Comparison of ENCODE assay signal across 17 cellular contexts in genomic region chr2:205170399-205170798, GRCh38.
"Had no signal": no experiment of that assay in that cellular context is flagged by ENCODE, and none has a peak within 500 bp of the region (broad histone marks: within the 10 kb centered on the region; RNA-seq: fewer than 3 reads in every experiment).

No MANE protein-coding gene starts in this region.

- H3K36me3 ChIP-seq: adrenal gland, esophagus muscularis mucosa, right atrium auricular region, suprapubic skin had no signal

- H3K4me3 ChIP-seq: adrenal gland, esophagus muscularis mucosa, right atrium auricular region, suprapubic skin had no signal

- H3K27ac ChIP-seq: adrenal gland, esophagus muscularis mucosa, right atrium auricular region, suprapubic skin had no signal

- H3K27me3 Mint-ChIP-seq: activated T-helper 17 cell treated with anti-CD3 and anti-CD28 coated beads, Interleukin-2, amount 50 U/mL, for 72 hours; natural killer cell treated with Interleukin-12 subunit alpha and Interleukin-12 subunit beta and Interleukin-15 and Interleukin-18, amount 100 ng/mL, for 72 hours; progenitor cell of endocrine pancreas; type B pancreatic cell had no signal

- H3K27me3 ChIP-seq: adrenal gland, esophagus muscularis mucosa, right atrium auricular region, suprapubic skin had no signal

- ATAC-seq: activated CD4-positive, CD25-positive, alpha-beta regulatory T cell treated with anti-CD3 and anti-CD28 coated beads, Interleukin-2, amount 50 U/mL, for 24 hours; activated T-helper 17 cell treated with anti-CD3 and anti-CD28 coated beads, Interleukin-2, amount 50 U/mL, for 72 hours; natural killer cell treated with Interleukin-12 subunit alpha and Interleukin-12 subunit beta and Interleukin-15 and Interleukin-18, amount 100 ng/mL, for 72 hours; stimulated activated naive CD8-positive, alpha-beta T cell treated with anti-CD3 and anti-CD28 coated beads, Interleukin-15, Interleukin-2, amounts not matched to agents 100 U/mL and 50 U/mL, for 24 hours had no signal

- H3K4me3 Mint-ChIP-seq: activated T-helper 17 cell treated with anti-CD3 and anti-CD28 coated beads, Interleukin-2, amount 50 U/mL, for 72 hours; natural killer cell treated with Interleukin-12 subunit alpha and Interleukin-12 subunit beta and Interleukin-15 and Interleukin-18, amount 100 ng/mL, for 72 hours; type B pancreatic cell had no signal

- DNase-seq: activated CD4-positive, alpha-beta T cell treated with anti-CD3 and anti-CD28 coated beads, Interleukin-2, amount 50 U/mL, for 1 hour; activated CD8-positive, alpha-beta memory T cell treated with anti-CD3 and anti-CD28 coated beads for 24 hours; activated naive CD4-positive, alpha-beta T cell treated with Interleukin-2 at 50 U/mL for 16 hours; adrenal gland; hippocampal formation; nucleus accumbens; small intestine; stimulated activated naive CD8-positive, alpha-beta T cell treated with anti-CD3 and anti-CD28 coated beads, Interleukin-15, Interleukin-2, amounts not matched to agents 100 U/mL and 50 U/mL, for 24 hours; T-helper 9 cell had no signal

- H3K9me3 Mint-ChIP-seq: natural killer cell treated with Interleukin-12 subunit alpha and Interleukin-12 subunit beta and Interleukin-15 and Interleukin-18, amount 100 ng/mL, for 72 hours; type B pancreatic cell had no signal

- H3K36me3 Mint-ChIP-seq: natural killer cell treated with Interleukin-12 subunit alpha and Interleukin-12 subunit beta and Interleukin-15 and Interleukin-18, amount 100 ng/mL, for 72 hours had no signal

- H3K9me3 ChIP-seq: adrenal gland, esophagus muscularis mucosa, right atrium auricular region, suprapubic skin had no signal

- H3K27ac Mint-ChIP-seq: natural killer cell treated with Interleukin-12 subunit alpha and Interleukin-12 subunit beta and Interleukin-15 and Interleukin-18, amount 100 ng/mL, for 72 hours; progenitor cell of endocrine pancreas; type B pancreatic cell had no signal

- H3K4me1 ChIP-seq: adrenal gland, esophagus muscularis mucosa, right atrium auricular region, suprapubic skin had no signal
